Comparison of ENCODE assay signal across 7 cellular contexts in the genomic region with DNA sequence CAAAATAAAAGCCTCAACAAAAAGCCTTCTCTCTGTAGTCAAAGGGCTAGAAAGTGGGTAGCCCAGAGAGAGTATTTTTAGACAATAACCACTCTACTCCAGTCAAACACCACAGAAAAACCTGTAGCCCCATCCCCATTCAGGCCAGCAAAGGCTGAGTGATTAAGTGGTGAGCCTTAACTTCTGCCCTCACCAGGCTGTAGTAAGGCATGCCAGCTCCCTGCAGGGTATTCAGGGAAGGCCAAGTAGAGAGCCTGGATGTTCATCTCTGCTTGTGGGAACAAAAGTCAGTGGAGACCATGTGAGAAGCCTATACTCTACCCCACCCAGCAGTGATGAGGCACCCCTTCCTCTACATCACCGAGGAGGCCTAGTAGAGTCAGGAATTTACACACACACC.
"Had no signal": no experiment of that assay in that cellular context is flagged by ENCODE, and none has a peak within 500 bp of the region (broad histone marks: within the 10 kb centered on the region; RNA-seq: fewer than 3 reads in every experiment).

No MANE protein-coding gene starts in this region.

- H3K4me1 ChIP-seq: HAP-1 had no signal

- H3K4me3 ChIP-seq: HAP-1, K562 had no signal

- DNase-seq: GOT3, H7, IMR-90, KG1 had no signal

- H3K9me3 ChIP-seq: HAP-1 had no signal

- ATAC-seq: HCT116, K562 had no signal

- H3K36me3 ChIP-seq: HAP-1 had no signal
